16 cellular contexts compared by ENCODE assay signal in the genomic region with DNA sequence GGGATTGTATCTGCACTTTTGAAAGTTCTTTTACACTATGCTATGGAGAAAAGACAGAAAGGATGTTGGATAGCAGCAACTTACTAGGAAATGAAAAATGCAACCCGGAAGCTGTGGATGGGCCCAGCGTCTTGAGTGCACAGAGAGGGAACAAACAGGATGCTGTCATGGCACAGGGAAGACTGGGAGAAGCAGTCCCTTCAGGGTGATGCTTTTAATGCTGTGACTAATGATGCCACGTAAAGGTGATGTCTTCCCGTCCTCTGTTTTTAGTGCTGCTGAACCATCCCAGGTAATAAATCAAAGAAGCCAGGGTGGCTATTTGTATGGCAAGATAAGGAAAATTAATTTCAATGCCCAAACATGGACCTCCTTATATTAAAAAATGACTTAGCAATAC.
"Had no signal": no experiment of that assay in that cellular context is flagged by ENCODE, and none has a peak within 500 bp of the region (broad histone marks: within the 10 kb centered on the region; RNA-seq: fewer than 3 reads in every experiment).

No MANE protein-coding gene starts in this region.

- H3K27ac ChIP-seq: colonic mucosa, lower lobe of right lung, parathyroid adenoma, right lobe of liver, tibial artery, vagina had no signal

- H3K27me3 ChIP-seq: colonic mucosa, right lobe of liver, tibial artery, vagina had no signal

- H3K9me3 ChIP-seq: colonic mucosa, lower lobe of right lung, right lobe of liver, tibial artery, vagina had no signal

- H3K4me3 Mint-ChIP-seq: central memory CD8-positive, alpha-beta T cell had no signal

- H3K36me3 ChIP-seq: colonic mucosa, lower lobe of right lung, right lobe of liver, tibial artery, vagina had no signal

- H3K9me3 Mint-ChIP-seq: central memory CD8-positive, alpha-beta T cell had no signal

- ATAC-seq: lower lobe of right lung, right lobe of liver, SK-N-SH treated with all-trans-retinoic acid at 6 μM for 48 hours had no signal

- H3K4me3 ChIP-seq: colonic mucosa, lower lobe of right lung, right lobe of liver, smooth muscle cell, tibial artery, vagina had no signal

- H3K27me3 Mint-ChIP-seq: central memory CD8-positive, alpha-beta T cell had no signal

- DNase-seq: activated CD4-positive, alpha-beta T cell treated with anti-CD3 and anti-CD28 coated beads for 1 hour; aorta; colonic mucosa; hypothalamus; islet precursor cell; lower lobe of right lung; right lobe of liver; stimulated activated CD4-positive, alpha-beta T cell treated with anti-CD3 and anti-CD28 coated beads, Interleukin-4, amount 100 ng/mL, for 1 hour; T-helper 1 cell; T1000; tibial artery had no signal
